ENCODE assay signal across 8 cellular contexts in the genomic region with DNA sequence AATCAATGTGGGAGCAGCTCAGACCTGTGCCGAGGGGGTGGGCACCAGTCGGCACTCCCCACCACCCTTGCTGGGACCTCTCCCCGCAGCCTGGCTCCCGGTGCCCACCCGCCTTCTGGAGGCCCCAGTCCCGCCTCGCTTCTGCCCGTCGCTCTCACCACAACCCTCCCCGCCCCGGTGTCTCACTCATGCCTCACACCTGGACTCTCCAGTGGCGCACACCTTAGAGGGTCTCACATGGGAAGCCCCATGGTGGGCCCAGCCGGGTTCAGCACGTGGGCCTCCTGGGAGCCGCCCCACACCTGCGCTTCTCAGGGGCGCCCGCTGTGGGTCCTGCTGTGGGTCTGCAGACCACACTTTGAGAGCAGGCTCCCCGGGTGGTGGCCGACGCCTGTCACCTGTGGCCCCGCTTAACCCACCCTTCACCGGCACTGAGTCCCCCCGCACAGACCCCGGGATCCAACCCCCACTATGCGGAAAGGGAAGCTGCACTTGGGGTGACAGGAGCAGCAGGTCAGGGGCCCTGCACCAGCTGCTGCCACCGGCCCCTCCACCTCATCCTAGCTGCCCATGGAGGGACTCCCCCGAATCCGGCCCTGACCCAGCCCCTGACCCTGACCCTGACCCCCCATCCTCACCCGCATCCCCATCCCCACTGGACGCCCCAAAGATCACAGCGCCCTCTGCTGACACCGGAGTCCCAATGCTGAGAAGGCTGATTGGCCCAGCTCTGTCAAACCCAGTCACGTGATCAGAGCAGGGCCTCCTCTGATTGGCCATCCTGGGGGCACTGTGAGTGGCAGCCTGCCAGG. TPM values are rescaled to one million over a fixed set of nuclear protein-coding genes. Genes with fewer than 3 reads are reported as not detected.
A peak's percentile ranks its signal among the peaks of the same experiment; 100 is the strongest.
DNase-seq lines count a peak whose midpoint lies in the region; ATAC-seq and TF ChIP-seq lines count a peak whose summit lies in the region.

No MANE protein-coding gene starts in this region.

- H3K4me1 Mint-ChIP-seq in CD4-positive, CD25-positive, alpha-beta regulatory T cell, result no peaks in the 10 kb centered on the region
- no peaks in the 10 kb centered on the region for H3K4me1 Mint-ChIP-seq in activated CD4-positive, alpha-beta memory T cell treated with anti-CD3 and anti-CD28 coated beads, Interleukin-2, amount 10 ng/mL, durations not matched to agents 7 days and 5 days
- H3K4me1 Mint-ChIP-seq in glutamatergic neuron (ENCODE audit: low read depth, unreplicated experiment), result peaks cover 4% of the 10 kb centered on the region

- H3K36me3 ChIP-seq in CD4-positive, CD25-positive, alpha-beta regulatory T cell (ENCODE audit: control insufficient read depth, insufficient read depth, low read length), result no peaks in the 10 kb centered on the region
- no peaks in the 10 kb centered on the region for H3K36me3 ChIP-seq in tibial artery

- POLR2A ChIA-PET in activated CD4-positive, alpha-beta memory T cell treated with anti-CD3 and anti-CD28 coated beads, Interleukin-2, amount 10 ng/mL, durations not matched to agents 7 days and 5 days (lab: Charles Lee), result no interaction called here

- H3K4me3 ChIP-seq in CD4-positive, CD25-positive, alpha-beta regulatory T cell (ENCODE audit: low read depth, low read length), result no peak overlapping the region
- no peak overlapping the region for H3K4me3 ChIP-seq in tibial artery

- H3K27ac ChIP-seq in CD4-positive, CD25-positive, alpha-beta regulatory T cell (ENCODE audit: insufficient read depth, low read length, poor library complexity, severe bottlenecking), result no peak overlapping the region
- H3K27ac ChIP-seq in tibial artery, result no peak overlapping the region

- H3K27ac Mint-ChIP-seq in CD4-positive, CD25-positive, alpha-beta regulatory T cell, result no peak overlapping the region
- H3K27ac Mint-ChIP-seq in activated CD4-positive, alpha-beta memory T cell treated with anti-CD3 and anti-CD28 coated beads, Interleukin-2, amount 10 ng/mL, durations not matched to agents 7 days and 5 days, result no peak overlapping the region
- no peak overlapping the region for H3K27ac Mint-ChIP-seq in glutamatergic neuron (ENCODE audit: unreplicated experiment)

- peaks cover 8% of the 10 kb centered on the region for H3K27me3 Mint-ChIP-seq in CD4-positive, CD25-positive, alpha-beta regulatory T cell
- peaks cover 1% of the 10 kb centered on the region for H3K27me3 Mint-ChIP-seq in activated CD4-positive, alpha-beta memory T cell treated with anti-CD3 and anti-CD28 coated beads, Interleukin-2, amount 10 ng/mL, durations not matched to agents 7 days and 5 days
- H3K27me3 Mint-ChIP-seq in glutamatergic neuron (ENCODE audit: unreplicated experiment), result peaks cover 3% of the 10 kb centered on the region

- intact Hi-C loops in tibial artery (cut with DNase I; ENCODE audit: low total_unique reads), result no loop called here

- DNase-seq in CD4-positive, CD25-positive, alpha-beta regulatory T cell, result peak in 2 of 3 donors; percentile 15 to 33
- DNase-seq in HuH-7 (ENCODE audit: low spot score) (peak; percentile 96), left kidney (ENCODE audit: low read depth, low spot score) (peak; percentile 53), tibial artery (no peak), occipital lobe (lab: John Stamatoyannopoulos, UW) (no peak), glutamatergic neuron (no peak)
- DNase-seq in activated CD4-positive, alpha-beta memory T cell treated with anti-CD3 and anti-CD28 coated beads, Interleukin-2, amount 10 ng/mL, durations not matched to agents 7 days and 5 days, result peak; percentile 50

- H3K36me3 Mint-ChIP-seq in CD4-positive, CD25-positive, alpha-beta regulatory T cell, result no peaks in the 10 kb centered on the region
- H3K36me3 Mint-ChIP-seq in activated CD4-positive, alpha-beta memory T cell treated with anti-CD3 and anti-CD28 coated beads, Interleukin-2, amount 10 ng/mL, durations not matched to agents 7 days and 5 days (ENCODE audit: low read depth), result no peaks in the 10 kb centered on the region
- no peaks in the 10 kb centered on the region for H3K36me3 Mint-ChIP-seq in glutamatergic neuron (ENCODE audit: unreplicated experiment)

- H3K9me3 Mint-ChIP-seq in CD4-positive, CD25-positive, alpha-beta regulatory T cell, result no peaks in the 10 kb centered on the region
- H3K9me3 Mint-ChIP-seq in activated CD4-positive, alpha-beta memory T cell treated with anti-CD3 and anti-CD28 coated beads, Interleukin-2, amount 10 ng/mL, durations not matched to agents 7 days and 5 days, result no peaks in the 10 kb centered on the region
- H3K9me3 Mint-ChIP-seq in glutamatergic neuron (ENCODE audit: unreplicated experiment), result no peaks in the 10 kb centered on the region

- no peaks in the 10 kb centered on the region for H3K9me3 ChIP-seq in CD4-positive, CD25-positive, alpha-beta regulatory T cell (ENCODE audit: control insufficient read depth in 2 of 2, low read length in 2 of 2)
- no peaks in the 10 kb centered on the region for H3K9me3 ChIP-seq in tibial artery

- no peaks in the 10 kb centered on the region for H3K4me1 ChIP-seq in CD4-positive, CD25-positive, alpha-beta regulatory T cell (ENCODE audit: control insufficient read depth, insufficient read depth, low read length, poor library complexity, severe bottlenecking)
- peaks cover 0 to 8% (median 6%) of the 10 kb centered on the region in 4 donors for H3K4me1 ChIP-seq in tibial artery

- TF ChIP-seq CTCF in tibial artery (IDR thresholded peaks at IDR 0.05) (no peak), glutamatergic neuron (IDR thresholded peaks at IDR 0.05; ENCODE audit: partially characterized antibody, unreplicated experiment) (no peak)

- CTCF ChIA-PET in activated CD4-positive, alpha-beta memory T cell treated with anti-CD3 and anti-CD28 coated beads, Interleukin-2, amount 10 ng/mL, durations not matched to agents 7 days and 5 days (lab: Charles Lee), result interaction anchor here (1.1 to 1.2 kb wide), 2 partner anchors 30 to 69 kb away, joined by 3 read pairs; no protein-coding TSS in a partner anchor

- no peaks in the 10 kb centered on the region for H3K27me3 ChIP-seq in CD4-positive, CD25-positive, alpha-beta regulatory T cell (ENCODE audit: control insufficient read depth, insufficient read depth, low read length)
- peaks cover 0 to 54% of the 10 kb centered on the region in 2 donors for H3K27me3 ChIP-seq in tibial artery

- ATAC-seq in CD4-positive, CD25-positive, alpha-beta regulatory T cell (ENCODE audit: low read depth in 2 of 2), result peak; percentile 26 to 58
- no peak for ATAC-seq in GM21360 (IDR thresholded peaks at IDR 0.05; ENCODE audit: unreplicated experiment)

- H3K4me3 Mint-ChIP-seq in CD4-positive, CD25-positive, alpha-beta regulatory T cell, result no peak overlapping the region
- no peak overlapping the region for H3K4me3 Mint-ChIP-seq in activated CD4-positive, alpha-beta memory T cell treated with anti-CD3 and anti-CD28 coated beads, Interleukin-2, amount 10 ng/mL, durations not matched to agents 7 days and 5 days
- H3K4me3 Mint-ChIP-seq in glutamatergic neuron (ENCODE audit: unreplicated experiment), result no peak overlapping the region

RNA-seq across cellular contexts. Expression of gene SLC38A10, which starts 27.4 kb away (rescaled TPM):
- 66.3 TPM for total RNA-seq in CD4-positive, CD25-positive, alpha-beta regulatory T cell
- 10 to 100 TPM; 38.2 to 60.1 (median 48.6) TPM for polyA plus RNA-seq in CD4-positive, CD25-positive, alpha-beta regulatory T cell
- 100 to 1,000 TPM; 112 to 114 TPM for total RNA-seq in activated CD4-positive, alpha-beta memory T cell treated with anti-CD3 and anti-CD28 coated beads, Interleukin-2, amount 10 ng/mL, durations not matched to agents 7 days and 5 days
- total RNA-seq in occipital lobe (12.3 TPM), glutamatergic neuron (ENCODE audit: unreplicated experiment) (92.4 TPM)

Comparison
In these comparisons a context has a peak if more than half of its experiments do, and no peak if none do; other contexts are left out.
1. DNase-seq: peak in CD4-positive, CD25-positive, alpha-beta regulatory T cell (2 of 3), HuH-7 (single experiment), activated CD4-positive, alpha-beta memory T cell treated with anti-CD3 and anti-CD28 coated beads, Interleukin-2, amount 10 ng/mL, durations not matched to agents 7 days and 5 days (single experiment) and left kidney (single experiment); none in tibial artery (0 of 2), occipital lobe (single experiment) and glutamatergic neuron (single experiment).